Comparison of ENCODE assay signal across 11 cellular contexts in genomic region chr14:91400696-91401095, GRCh38. TPM values are rescaled to one million over a fixed set of nuclear protein-coding genes. Genes with fewer than 3 reads are reported as not detected.
DNase-seq lines count a peak whose midpoint lies in the region; ATAC-seq and TF ChIP-seq lines count a peak whose summit lies in the region.
"Had no signal": no experiment of that assay in that cellular context is flagged by ENCODE, and none has a peak within 500 bp of the region (broad histone marks: within the 10 kb centered on the region; RNA-seq: fewer than 3 reads in every experiment).

No MANE protein-coding gene starts in this region.

- peaks cover 3 to 16% (median 8%) of the 10 kb centered on the region in 4 donors for H3K4me1 ChIP-seq in liver (ENCODE audit: control insufficient read depth in 4 of 4, insufficient read depth in 4 of 4, low read length in 3 of 4)
- H3K4me1 ChIP-seq in right lobe of liver = peaks cover 0 to 6% (median 0%) of the 10 kb centered on the region in 4 donors
- peaks cover 52% of the 10 kb centered on the region for H3K4me1 ChIP-seq in upper lobe of right lung
- H3K4me1 ChIP-seq: psoas muscle had no signal

- peak overlapping the region in 1 of 2 donors; percentile 25 for H3K9ac ChIP-seq in liver (ENCODE audit: low read depth in 1 of 2, low read length in 2 of 2)

- no peak for DNase-seq in right lobe of liver
- peak; percentile 2 for DNase-seq in kidney glomerular epithelial cell (lab: John Stamatoyannopoulos, UW)
- no peak for DNase-seq in upper lobe of right lung
- DNase-seq in ecto neural progenitor cell (ENCODE audit: low spot score) = no peak
- no peak for DNase-seq in substantia nigra (lab: John Stamatoyannopoulos, UW)
- DNase-seq: NCI-H524, psoas muscle had no signal

- TF ChIP-seq CTCF in liver (IDR thresholded peaks at IDR 0.05; ENCODE audit: low read depth, low read length, missing input control) = no peak
- TF ChIP-seq CTCF in right lobe of liver (IDR thresholded peaks at IDR 0.05) = no peak
- no peak for TF ChIP-seq CTCF in upper lobe of right lung (IDR thresholded peaks at IDR 0.05)

- TF ChIP-seq RAD21 in liver (IDR thresholded peaks at IDR 0.05) = no peak

- no peaks in the 10 kb centered on the region for H3K9me3 Mint-ChIP-seq in activated T-helper 17 cell treated with anti-CD3 and anti-CD28 coated beads, Interleukin-2, amount 50 U/mL, for 72 hours

- intact Hi-C loops in right lobe of liver (cut with DNase I) (no loop called here), upper lobe of right lung (cut with DNase I) (no loop called here)

- no peak for ATAC-seq in right lobe of liver
- ATAC-seq in activated T-helper 17 cell treated with anti-CD3 and anti-CD28 coated beads, Interleukin-2, amount 50 U/mL, for 72 hours (replicated peaks) = no peak
- ATAC-seq in upper lobe of right lung = no peak
- no peak for ATAC-seq in HG03159 (IDR thresholded peaks at IDR 0.05; ENCODE audit: unreplicated experiment)
- ATAC-seq: K562, psoas muscle had no signal

- H3K27ac Mint-ChIP-seq in activated T-helper 17 cell treated with anti-CD3 and anti-CD28 coated beads, Interleukin-2, amount 50 U/mL, for 72 hours = peak overlapping the region; percentile 98

- H3K27ac ChIP-seq in liver (ENCODE audit: low read depth in 1 of 2, low read length in 2 of 2) = peak overlapping the region in 1 of 2 donors; percentile 38
- H3K27ac ChIP-seq in right lobe of liver = no peak overlapping the region
- peak overlapping the region; percentile 25 for H3K27ac ChIP-seq in upper lobe of right lung
- H3K27ac ChIP-seq in substantia nigra (ENCODE audit: low read depth, low read length, poor library complexity, severe bottlenecking) = no peak overlapping the region
- H3K27ac ChIP-seq: psoas muscle had no signal

- peak overlapping the region; percentile 99 for H3K4me3 Mint-ChIP-seq in activated T-helper 17 cell treated with anti-CD3 and anti-CD28 coated beads, Interleukin-2, amount 50 U/mL, for 72 hours

- H3K9me3 ChIP-seq in liver (ENCODE audit: control insufficient read depth in 4 of 4, low read length in 3 of 4) = no peaks in the 10 kb centered on the region
- no peaks in the 10 kb centered on the region for H3K9me3 ChIP-seq in right lobe of liver
- no peaks in the 10 kb centered on the region for H3K9me3 ChIP-seq in upper lobe of right lung
- H3K9me3 ChIP-seq: psoas muscle had no signal

- no peak for TF ChIP-seq POLR2A in right lobe of liver (IDR thresholded peaks at IDR 0.05)

- H3K4me1 Mint-ChIP-seq in activated T-helper 17 cell treated with anti-CD3 and anti-CD28 coated beads, Interleukin-2, amount 50 U/mL, for 72 hours = peaks cover 71% of the 10 kb centered on the region

- WGBS in liver = 83% methylated on average over 1 of the region's 1 CpG
- 73% methylated on average over 1 of the region's 1 CpG for WGBS in right lobe of liver (ENCODE audit: insufficient coverage, low coverage, low lambda C conversion rate, missing lambda C conversion rate)

- peaks cover 43% of the 10 kb centered on the region for H3K36me3 Mint-ChIP-seq in activated T-helper 17 cell treated with anti-CD3 and anti-CD28 coated beads, Interleukin-2, amount 50 U/mL, for 72 hours (ENCODE audit: low read depth)

- no peaks in the 10 kb centered on the region for H3K27me3 ChIP-seq in liver (ENCODE audit: control insufficient read depth in 4 of 4, insufficient read depth in 4 of 4, low read length in 3 of 4)
- H3K27me3 ChIP-seq in right lobe of liver = no peaks in the 10 kb centered on the region
- no peaks in the 10 kb centered on the region for H3K27me3 ChIP-seq in upper lobe of right lung

- no peaks in the 10 kb centered on the region for H3K36me3 ChIP-seq in liver (ENCODE audit: control insufficient read depth in 4 of 4, insufficient read depth in 3 of 4, low read depth in 1 of 4, low read length in 3 of 4)
- H3K36me3 ChIP-seq in right lobe of liver = no peaks in the 10 kb centered on the region
- no peaks in the 10 kb centered on the region for H3K36me3 ChIP-seq in upper lobe of right lung

- H3K4me3 ChIP-seq in liver (ENCODE audit: low read depth in 1 of 3, low read length in 3 of 3) (no peak overlapping the region), right lobe of liver (no peak overlapping the region), upper lobe of right lung (no peak overlapping the region)
- H3K4me3 ChIP-seq: K562, psoas muscle had no signal

- H3K27me3 Mint-ChIP-seq in activated T-helper 17 cell treated with anti-CD3 and anti-CD28 coated beads, Interleukin-2, amount 50 U/mL, for 72 hours = no peaks in the 10 kb centered on the region

TF ChIP-seq in liver, 16 proteins besides CTCF, POLR2A, EP300 and RAD21:
- TF ChIP-seq TAF1 (conservative IDR thresholded peaks at IDR 0.05) (no peak), NR2F2 (IDR thresholded peaks at IDR 0.05) (peak; percentile 46)

RNA-seq across cellular contexts. Expression of gene CCDC88C, which starts 16.9 kb away (rescaled TPM):
- total RNA-seq in liver (10 to 100 TPM in 1 of 2 donors, 1 to 10 TPM in 1; 6.4 to 10.8 TPM), right lobe of liver (1 to 10 TPM; 1.2 to 5.7 (median 3.1) TPM), upper lobe of right lung (34.1 TPM)
- polyA plus RNA-seq in liver = 1 to 10 TPM; 1.3 to 1.5 TPM
- 100 to 1,000 TPM; 143 to 172 TPM for total RNA-seq in activated T-helper 17 cell treated with anti-CD3 and anti-CD28 coated beads, Interleukin-2, amount 50 U/mL, for 72 hours
